Comparison of ENCODE assay signal across 8 cellular contexts in the genomic region with DNA sequence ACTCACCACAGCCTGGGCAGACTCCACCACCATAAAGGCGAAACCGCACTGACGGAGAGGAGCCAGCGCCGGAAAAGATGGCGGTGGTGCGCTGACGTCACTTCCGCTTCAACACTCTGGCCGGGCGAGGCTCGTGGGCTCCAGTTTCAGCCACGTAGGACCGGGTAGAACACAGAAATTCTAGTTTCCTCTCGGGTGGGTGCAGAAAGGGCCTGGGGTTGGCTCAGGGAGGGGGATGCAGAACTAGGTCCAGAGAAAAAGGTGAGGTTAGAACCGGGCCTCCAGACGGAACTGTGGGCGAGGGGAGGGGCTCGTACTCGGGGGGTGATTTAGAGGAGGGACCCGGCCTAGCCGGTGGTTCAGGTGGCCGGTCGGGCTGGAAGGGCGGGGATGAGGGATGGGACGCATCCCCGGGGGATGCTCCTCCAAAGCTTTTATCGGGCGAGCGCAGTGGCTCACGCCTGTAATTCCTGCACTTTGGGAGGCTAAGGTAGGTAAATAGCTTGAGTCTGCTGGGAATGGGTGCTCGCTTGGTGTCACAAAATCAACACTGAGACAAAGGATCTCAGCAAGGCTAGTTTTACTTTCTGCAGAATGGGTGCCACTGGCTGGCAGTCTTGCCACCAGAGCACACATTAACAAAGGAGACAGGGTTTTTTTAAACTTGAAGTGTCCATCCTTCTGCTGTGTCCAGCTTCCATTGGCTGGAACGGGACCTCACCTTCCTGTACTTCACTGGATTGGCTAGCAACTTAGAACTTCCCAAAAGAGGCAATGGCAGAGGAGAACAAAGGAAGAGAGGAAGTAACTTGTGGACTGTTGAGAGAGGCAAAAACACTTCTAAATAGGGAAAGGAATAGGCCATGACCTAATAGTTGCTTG. TPM values are rescaled to one million over a fixed set of nuclear protein-coding genes. Genes with fewer than 3 reads are reported as not detected.
A peak's percentile ranks its signal among the peaks of the same experiment; 100 is the strongest.
DNase-seq lines count a peak whose midpoint lies in the region; ATAC-seq and TF ChIP-seq lines count a peak whose summit lies in the region.

A gene (minus strand): TSS at position 77 of the 882 bp plus-strand sequence. CDS start 1,776 bp downstream, outside the sequence.

- H3K4me1 Mint-ChIP-seq in glutamatergic neuron (ENCODE audit: low read depth, unreplicated experiment): peaks cover 6% of the 10 kb centered on the region

- POLR2A ChIA-PET in HEK293 (lab: Yijun Ruan, JAX): interaction anchor here (1.1 kb wide), 1 partner anchor 147 kb away, joined by 4 read pairs; a partner anchor contains a TSS

- peaks cover 0 to 4% of the 10 kb centered on the region in 2 donors for H3K9me3 Mint-ChIP-seq in activated naive CD4-positive, alpha-beta T cell treated with anti-CD3 and anti-CD28 coated beads, Interleukin-2, amount 50 U/mL, for 72 hours
- peaks cover 13% of the 10 kb centered on the region for H3K9me3 Mint-ChIP-seq in glutamatergic neuron (ENCODE audit: unreplicated experiment)

- 0 out of 2 replicates have a peak, but pooled peaks cover 2% of the 10 kb centered on the region for H3K4me1 ChIP-seq in HEK293 (ENCODE audit: control insufficient read depth, insufficient read depth, low read length)
- peaks cover 18% of the 10 kb centered on the region for H3K4me1 ChIP-seq in osteoblast (ENCODE audit: insufficient read depth, low read length)
- H3K4me1 ChIP-seq in testis: peaks cover 16% of the 10 kb centered on the region

- H3K27me3 ChIP-seq in osteoblast (ENCODE audit: insufficient read depth, low read length) (no peaks in the 10 kb centered on the region), testis (no peaks in the 10 kb centered on the region)

- 1 to 2% methylated on average over 18 to 31 of the region's 33 CpGs for WGBS in testis, 2 donors

- H2AFZ ChIP-seq in osteoblast (ENCODE audit: low read length): peak within 1 kb of the TSS; percentile 89

- peaks cover 15% of the 10 kb centered on the region for H3K27me3 Mint-ChIP-seq in glutamatergic neuron (ENCODE audit: unreplicated experiment)

- intact Hi-C loops in testis (cut with DNase I; ENCODE audit: low total_unique reads): loop anchor here (10.0 kb wide), 1 partner anchor 143 kb away; a partner anchor contains a TSS

- peak; percentile 90 to 93 for ATAC-seq in activated naive CD4-positive, alpha-beta T cell treated with anti-CD3 and anti-CD28 coated beads, Interleukin-2, amount 50 U/mL, for 72 hours

- TF ChIP-seq POLR2A in testis (IDR thresholded peaks at IDR 0.05): no peak

- H3K36me3 Mint-ChIP-seq in activated naive CD4-positive, alpha-beta T cell treated with anti-CD3 and anti-CD28 coated beads, Interleukin-2, amount 50 U/mL, for 72 hours: peaks cover 31 to 42% of the 10 kb centered on the region in 2 donors
- H3K36me3 Mint-ChIP-seq in glutamatergic neuron (ENCODE audit: unreplicated experiment): no peaks in the 10 kb centered on the region

- H3K79me2 ChIP-seq in osteoblast (ENCODE audit: insufficient read depth, low read length): peaks cover 21% of the 10 kb centered on the region

- no peaks in the 10 kb centered on the region for H3K9me3 ChIP-seq in HEK293 (ENCODE audit: control insufficient read depth, insufficient read depth, low read depth, low read length)
- H3K9me3 ChIP-seq in osteoblast (ENCODE audit: low read depth, low read length): no peaks in the 10 kb centered on the region
- H3K9me3 ChIP-seq in testis: no peaks in the 10 kb centered on the region

- CTCF ChIA-PET in HEK293 (lab: Yijun Ruan, JAX): no interaction called here

- no peaks in the 10 kb centered on the region for H4K20me1 ChIP-seq in osteoblast (ENCODE audit: insufficient read depth, low read length)

- peak within 1 kb of the TSS; percentile 99 to 100 for H3K27ac Mint-ChIP-seq in activated naive CD4-positive, alpha-beta T cell treated with anti-CD3 and anti-CD28 coated beads, Interleukin-2, amount 50 U/mL, for 72 hours
- peak within 1 kb of the TSS; percentile 100 for H3K27ac Mint-ChIP-seq in glutamatergic neuron (ENCODE audit: unreplicated experiment)

- H3K27ac ChIP-seq in HEK293 (ENCODE audit: extremely low read depth, low read depth, low read length) (peak within 1 kb of the TSS; percentile 79), osteoblast (ENCODE audit: low read depth, low read length) (peak within 1 kb of the TSS; percentile 93), testis (peak within 1 kb of the TSS; percentile 90 to 94)

- peak within 1 kb of the TSS; percentile 99 for H3K4me3 Mint-ChIP-seq in glutamatergic neuron (ENCODE audit: unreplicated experiment)

- H3K36me3 ChIP-seq in HEK293 (ENCODE audit: control insufficient read depth in 2 of 2, insufficient read depth in 1 of 2, low read length in 2 of 2): peaks cover 28 to 32% of the 10 kb centered on the region in 2 experiments
- peaks cover 29% of the 10 kb centered on the region for H3K36me3 ChIP-seq in osteoblast (ENCODE audit: insufficient read depth, low read length)
- H3K36me3 ChIP-seq in testis (ENCODE audit: low read depth, missing control alignments): no peaks in the 10 kb centered on the region

- H3K4me3 ChIP-seq in HEK293 (ENCODE audit: low read depth, low read length) (peak within 1 kb of the TSS; percentile 94), osteoblast (ENCODE audit: insufficient read depth, low read length) (peak within 1 kb of the TSS; percentile 83), testis (peak within 1 kb of the TSS; percentile 69 to 97)

- no peak for TF ChIP-seq CTCF in HEK293 (tag by site-specific recombination; IDR thresholded peaks at IDR 0.05)
- no peak for TF ChIP-seq CTCF in glutamatergic neuron (IDR thresholded peaks at IDR 0.05; ENCODE audit: partially characterized antibody, unreplicated experiment)
- TF ChIP-seq CTCF in osteoblast (IDR thresholded peaks at IDR 0.05; ENCODE audit: extremely low read depth, low read depth, low read length): no peak
- no peak for TF ChIP-seq CTCF in testis (IDR thresholded peaks at IDR 0.05)

- peak; percentile 91 for DNase-seq in ELF-1 (ENCODE audit: low read depth, low spot score)
- peak; percentile 77 for DNase-seq in NCI-H1092 (lab: John Stamatoyannopoulos, UW)
- peak; percentile 71 for DNase-seq in SKM-1 (lab: John Stamatoyannopoulos, UW; ENCODE audit: unreplicated experiment)
- peak; percentile 81 to 93 for DNase-seq in activated naive CD4-positive, alpha-beta T cell treated with anti-CD3 and anti-CD28 coated beads, Interleukin-2, amount 50 U/mL, for 72 hours (ENCODE audit: low spot score in 2 of 2)
- DNase-seq in glutamatergic neuron: peak; percentile 84
- peak; percentile 93 for DNase-seq in osteoblast (ENCODE audit: insufficient read length, low spot score, missing footprints)
- peak; percentile 88 for DNase-seq in testis

- H3K4me2 ChIP-seq in osteoblast (ENCODE audit: insufficient read depth, low read length): peak within 1 kb of the TSS; percentile 88

TF ChIP-seq in HEK293, 187 proteins besides CTCF, POLR2A, EP300 and RAD21 (continues in another document):
- no peak for TF ChIP-seq ZNF202 (tag by site-specific recombination; IDR thresholded peaks at IDR 0.05; ENCODE audit: borderline replicate concordance)
- TF ChIP-seq ZFP3 (tag by site-specific recombination; IDR thresholded peaks at IDR 0.05; ENCODE audit: low read depth): no peak
- no peak for TF ChIP-seq ZNF19 (tag by site-specific recombination; IDR thresholded peaks at IDR 0.05; ENCODE audit: low read depth)
- peak; percentile 37; the same call in 1 of the 2 replicates for TF ChIP-seq GLIS1 (tag by site-specific recombination; IDR thresholded peaks at IDR 0.05)
- peak; percentile 78; the same call in 1 of the 2 replicates for TF ChIP-seq GLI4 (tag by site-specific recombination; IDR thresholded peaks at IDR 0.05)
- no peak for TF ChIP-seq ZNF596 (tag by site-specific recombination; IDR thresholded peaks at IDR 0.05)
- TF ChIP-seq ZBTB7A (tag by site-specific recombination; IDR thresholded peaks at IDR 0.05; ENCODE audit: low read depth): 0 out of 2 replicates have a peak, but pooled peaks have one; percentile 17
- no peak for TF ChIP-seq HOXC10 (CRISPR knock-in tag; IDR thresholded peaks at IDR 0.05)
- TF ChIP-seq, protein P1, sequence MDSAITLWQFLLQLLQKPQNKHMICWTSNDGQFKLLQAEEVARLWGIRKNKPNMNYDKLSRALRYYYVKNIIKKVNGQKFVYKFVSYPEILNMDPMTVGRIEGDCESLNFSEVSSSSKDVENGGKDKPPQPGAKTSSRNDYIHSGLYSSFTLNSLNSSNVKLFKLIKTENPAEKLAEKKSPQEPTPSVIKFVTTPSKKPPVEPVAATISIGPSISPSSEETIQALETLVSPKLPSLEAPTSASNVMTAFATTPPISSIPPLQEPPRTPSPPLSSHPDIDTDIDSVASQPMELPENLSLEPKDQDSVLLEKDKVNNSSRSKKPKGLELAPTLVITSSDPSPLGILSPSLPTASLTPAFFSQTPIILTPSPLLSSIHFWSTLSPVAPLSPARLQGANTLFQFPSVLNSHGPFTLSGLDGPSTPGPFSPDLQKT (IDR thresholded peaks at IDR 0.05; ENCODE audit: borderline replicate concordance, low read depth, low read length): peak; percentile 47; the same call in 1 of the 2 replicates
- TF ChIP-seq, protein P2, sequence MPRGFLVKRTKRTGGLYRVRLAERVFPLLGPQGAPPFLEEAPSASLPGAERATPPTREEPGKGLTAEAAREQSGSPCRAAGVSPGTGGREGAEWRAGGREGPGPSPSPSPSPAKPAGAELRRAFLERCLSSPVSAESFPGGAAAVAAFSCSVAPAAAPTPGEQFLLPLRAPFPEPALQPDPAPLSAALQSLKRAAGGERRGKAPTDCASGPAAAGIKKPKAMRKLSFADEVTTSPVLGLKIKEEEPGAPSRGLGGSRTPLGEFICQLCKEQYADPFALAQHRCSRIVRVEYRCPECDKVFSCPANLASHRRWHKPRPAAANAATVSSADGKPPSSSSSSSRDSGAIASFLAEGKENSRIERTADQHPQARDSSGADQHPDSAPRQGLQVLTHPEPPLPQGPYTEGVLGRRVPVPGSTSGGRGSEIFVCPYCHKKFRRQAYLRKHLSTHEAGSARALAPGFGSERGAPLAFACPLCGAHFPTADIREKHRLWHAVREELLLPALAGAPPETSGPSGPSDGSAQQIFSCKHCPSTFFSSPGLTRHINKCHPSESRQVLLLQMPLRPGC (tag by site-specific recombination; IDR thresholded peaks at IDR 0.05): peak; percentile 71; the same call in 1 of the 2 replicates
- no peak for TF ChIP-seq ZNF585B (tag by site-specific recombination; IDR thresholded peaks at IDR 0.05)

RNA-seq across cellular contexts. Expression of the gene that starts here (rescaled TPM):
- total RNA-seq in activated naive CD4-positive, alpha-beta T cell treated with anti-CD3 and anti-CD28 coated beads, Interleukin-2, amount 50 U/mL, for 72 hours: 10 to 100 TPM; 28.6 to 49.1 TPM
- total RNA-seq in glutamatergic neuron (ENCODE audit: unreplicated experiment) (71.8 TPM), osteoblast (44.2 and 45.2 TPM in 2 replicates), testis (10 to 100 TPM; 19.3 to 37.7 TPM)
- polyA plus RNA-seq in testis (ENCODE audit: insufficient read depth, low read depth, low replicate concordance): 16.9 TPM

Comparison
In these comparisons a context has a peak if more than half of its experiments do, and no peak if none do; other contexts are left out.
1. Peak in every context shown above with its lines: DNase-seq, ATAC-seq, H3K4me3 ChIP-seq and H3K27ac ChIP-seq.